ENCODE assay signal across 8 cellular contexts in the genomic region with DNA sequence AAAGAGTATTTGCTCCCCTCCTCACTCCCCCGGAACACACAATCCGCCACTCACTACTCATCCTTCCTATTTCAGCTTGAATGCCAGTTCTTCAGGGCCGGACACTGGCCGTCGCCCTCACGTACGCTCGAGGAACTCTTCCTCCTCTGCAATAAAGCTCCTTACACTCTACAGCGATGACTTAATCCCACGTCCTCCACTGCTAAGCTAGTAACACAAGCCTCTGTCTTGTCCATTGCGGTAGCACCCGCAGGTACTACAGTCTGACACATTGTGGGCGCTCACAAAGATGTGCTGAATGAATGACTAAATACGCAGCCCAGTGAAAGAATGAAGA. TPM values are rescaled to one million over a fixed set of nuclear protein-coding genes. Genes with fewer than 3 reads are reported as not detected.
DNase-seq lines count a peak whose midpoint lies in the region; ATAC-seq and TF ChIP-seq lines count a peak whose summit lies in the region.

No MANE protein-coding gene starts in this region.

- H3K27me3 ChIP-seq in OCI-LY3 (ENCODE audit: low read depth, low read length) (peaks cover 24% of the 10 kb centered on the region), parathyroid adenoma (ENCODE audit: control insufficient read depth, insufficient read depth, low read length) (no peaks in the 10 kb centered on the region)

- H3K4me3 ChIP-seq in OCI-LY3 (ENCODE audit: low read length) (no peak overlapping the region), parathyroid adenoma (ENCODE audit: low read depth, low read length) (peak overlapping the region; percentile 56)

- no peak overlapping the region for H3K9ac ChIP-seq in OCI-LY3 (ENCODE audit: low read length)
- H3K9ac ChIP-seq in parathyroid adenoma: no peak overlapping the region

- H3K4me2 ChIP-seq in OCI-LY3 (ENCODE audit: low read length) (peak overlapping the region; percentile 21; the same call in 1 of the 2 replicates), parathyroid adenoma (ENCODE audit: low read length) (peak overlapping the region; percentile 80)

- TF ChIP-seq CTCF in OCI-LY3 (IDR thresholded peaks at IDR 0.05; ENCODE audit: low read depth, low read length) (no peak), parathyroid adenoma (IDR thresholded peaks at IDR 0.05) (no peak)

- H3K4me1 ChIP-seq in OCI-LY3 (ENCODE audit: low read length): no peaks in the 10 kb centered on the region
- peaks cover 15% of the 10 kb centered on the region for H3K4me1 ChIP-seq in parathyroid adenoma

- H3K36me3 ChIP-seq in OCI-LY3 (replicated peaks; ENCODE audit: low read depth, low read length) (no peaks in the 10 kb centered on the region), parathyroid adenoma (ENCODE audit: control insufficient read depth, insufficient read depth, low read length) (no peaks in the 10 kb centered on the region)

- intact Hi-C loops in posterior cingulate gyrus (cut with DNase I): loop anchor here (1.0 kb wide), 2 partner anchors 166 to 216 kb away; no protein-coding TSS in a partner anchor

- H3K79me2 ChIP-seq in OCI-LY3 (ENCODE audit: low read length) (no peaks in the 10 kb centered on the region), parathyroid adenoma (no peaks in the 10 kb centered on the region)

- H3K27ac ChIP-seq in OCI-LY3 (ENCODE audit: low read length): no peak overlapping the region
- no peak overlapping the region for H3K27ac ChIP-seq in epithelial cell of prostate
- H3K27ac ChIP-seq in parathyroid adenoma: no peak overlapping the region

- peak; percentile 7 for ATAC-seq in GM18505 (IDR thresholded peaks at IDR 0.05; ENCODE audit: unreplicated experiment)

- H4K20me1 ChIP-seq in OCI-LY3 (ENCODE audit: insufficient read depth, low read length): no peaks in the 10 kb centered on the region

- H2AFZ ChIP-seq in OCI-LY3 (ENCODE audit: low read depth, low read length) (no peak overlapping the region), parathyroid adenoma (peak overlapping the region; percentile 65)

- DNase-seq in epithelial cell of prostate (ENCODE audit: low read depth, low spot score) (peak; percentile 27), AG20443 (ENCODE audit: low spot score) (no peak), posterior cingulate gyrus (no peak), OCI-M1 (lab: John Stamatoyannopoulos, UW) (no peak), occipital lobe (lab: John Stamatoyannopoulos, UW) (no peak)

- no peak for TF ChIP-seq POLR2A in GM18505 (IDR thresholded peaks at IDR 0.05; ENCODE audit: borderline replicate concordance, extremely low read depth, insufficient read depth, insufficient read length)

- H3K9me3 ChIP-seq in OCI-LY3 (ENCODE audit: insufficient read depth, low read length) (no peaks in the 10 kb centered on the region), parathyroid adenoma (ENCODE audit: control insufficient read depth, low read length) (no peaks in the 10 kb centered on the region)

RNA-seq across cellular contexts. Expression of a gene that starts 0.6 kb away (rescaled TPM):
- 3.9 TPM for total RNA-seq in occipital lobe
